ENCODE assay signal across 1 cellular context in genomic region chr13:106103779-106104178, GRCh38.
TF ChIP-seq lines count a peak whose summit lies in the region.

No MANE protein-coding gene starts in this region.

TF ChIP-seq in IMR-90, 13 proteins besides CTCF, POLR2A, EP300 and RAD21:
- TF ChIP-seq SMC3 (IDR thresholded peaks at IDR 0.05; ENCODE audit: low read depth, low read length) (no peak), CEBPB (IDR thresholded peaks at IDR 0.05; ENCODE audit: low read depth, low read length) (no peak), ELK1 (IDR thresholded peaks at IDR 0.05; ENCODE audit: borderline replicate concordance, low read depth, low read length) (no peak), BHLHE40 (IDR thresholded peaks at IDR 0.05; ENCODE audit: low read depth, low read length) (no peak), MXI1 (IDR thresholded peaks at IDR 0.05; ENCODE audit: borderline replicate concordance, low read depth, low read length) (no peak), USF2 (IDR thresholded peaks at IDR 0.05; ENCODE audit: low read depth, low read length) (no peak), RFX5 (IDR thresholded peaks at IDR 0.05; ENCODE audit: low read depth, low read length) (no peak), MAZ (IDR thresholded peaks at IDR 0.05; ENCODE audit: borderline replicate concordance, low read depth, low read length) (no peak), CHD1 (IDR thresholded peaks at IDR 0.05; ENCODE audit: low read depth, low read length) (no peak), MAFK (IDR thresholded peaks at IDR 0.05; ENCODE audit: low read depth, low read length) (no peak), FOS (IDR thresholded peaks at IDR 0.05; ENCODE audit: low read depth, low read length) (no peak), RCOR1 (IDR thresholded peaks at IDR 0.05; ENCODE audit: insufficient replicate concordance, low read length) (no peak), NFE2L2 (IDR thresholded peaks at IDR 0.05; ENCODE audit: low read depth, low read length) (no peak)
